1 cellular context compared by ENCODE assay signal in genomic region chr12:47819902-47820630, GRCh38.
TF ChIP-seq lines count a peak whose summit lies in the region.

TSS of gene HDAC7 (minus strand) at chr12:47819903. CDS start at chr12:47819785, 118 bp downstream.

TF ChIP-seq in HepG2, 621 proteins besides CTCF, POLR2A, EP300 and RAD21 (continued from another document and continues in another):
- TF ChIP-seq ZNF589 (CRISPR knock-in tag; conservative IDR thresholded peaks at IDR 0.05): 0 out of 2 replicates have a peak, but pooled peaks have one; percentile 38
- TF ChIP-seq ZFP1 (CRISPR knock-in tag; IDR thresholded peaks at IDR 0.05): no peak
- TF ChIP-seq HNRNPLL (IDR thresholded peaks at IDR 0.05; ENCODE audit: low read depth, low read length, poor library complexity, severe bottlenecking): no peak
- TF ChIP-seq FOXA3 (CRISPR knock-in tag; IDR thresholded peaks at IDR 0.05): peak; percentile 52
- no peak for TF ChIP-seq MXD4 (CRISPR knock-in tag; IDR thresholded peaks at IDR 0.05)
- no peak for TF ChIP-seq WIZ (CRISPR knock-in tag; IDR thresholded peaks at IDR 0.05)
- TF ChIP-seq POLR2AphosphoS5 (IDR thresholded peaks at IDR 0.05; ENCODE audit: low read depth, low read length): no peak
- no peak; the same call in 1 of the 2 replicates for TF ChIP-seq ZNF614 (CRISPR knock-in tag; IDR thresholded peaks at IDR 0.05; ENCODE audit: borderline replicate concordance)
- TF ChIP-seq ZNF782 (CRISPR knock-in tag; IDR thresholded peaks at IDR 0.05; ENCODE audit: borderline replicate concordance): no peak
- no peak for TF ChIP-seq ZNF75D (CRISPR knock-in tag; IDR thresholded peaks at IDR 0.05; ENCODE audit: borderline replicate concordance)
- TF ChIP-seq ZNF605 (CRISPR knock-in tag; IDR thresholded peaks at IDR 0.05): no peak
- no peak for TF ChIP-seq PHF5A (CRISPR knock-in tag; IDR thresholded peaks at IDR 0.05; ENCODE audit: low read depth, unreplicated experiment)
- TF ChIP-seq ZNF572 (CRISPR knock-in tag; IDR thresholded peaks at IDR 0.05): no peak
- no peak for TF ChIP-seq YY1 (IDR thresholded peaks at IDR 0.05; ENCODE audit: insufficient read depth, insufficient replicate concordance, low read depth, low read length)
- no peak for TF ChIP-seq NR0B2 (CRISPR knock-in tag; IDR thresholded peaks at IDR 0.05)
- no peak for TF ChIP-seq RFX5 (IDR thresholded peaks at IDR 0.05; ENCODE audit: low read depth, low read length)
- no peak for TF ChIP-seq ZNF446 (CRISPR knock-in tag; IDR thresholded peaks at IDR 0.05)
- TF ChIP-seq ZMAT3 (CRISPR knock-in tag; conservative IDR thresholded peaks at IDR 0.05): no peak
- no peak for TF ChIP-seq MLX (CRISPR knock-in tag; IDR thresholded peaks at IDR 0.05)
- no peak for TF ChIP-seq ZNF780A (CRISPR knock-in tag; IDR thresholded peaks at IDR 0.05)
- TF ChIP-seq ZNF670 (CRISPR knock-in tag; IDR thresholded peaks at IDR 0.05; ENCODE audit: borderline replicate concordance): no peak
- no peak for TF ChIP-seq ZNF513 (CRISPR knock-in tag; conservative IDR thresholded peaks at IDR 0.05)
- no peak for TF ChIP-seq HMGXB3 (CRISPR knock-in tag; IDR thresholded peaks at IDR 0.05; ENCODE audit: borderline replicate concordance)
- TF ChIP-seq RNF2 (conservative IDR thresholded peaks at IDR 0.05; ENCODE audit: low read depth): 0 out of 2 replicates have a peak, but pooled peaks have one; percentile 46
- no peak for TF ChIP-seq TGIF2 (CRISPR knock-in tag; IDR thresholded peaks at IDR 0.05)
- no peak for TF ChIP-seq ZNF883 (CRISPR knock-in tag; IDR thresholded peaks at IDR 0.05; ENCODE audit: not compliant biosample characterization)
- no peak for TF ChIP-seq REST (IDR thresholded peaks at IDR 0.05; ENCODE audit: borderline replicate concordance in 1 of 2, low read depth in 1 of 2, low read length in 2 of 2)
- no peak for TF ChIP-seq GZF1 (CRISPR knock-in tag; IDR thresholded peaks at IDR 0.05)
- no peak for TF ChIP-seq MLXIP (CRISPR knock-in tag; IDR thresholded peaks at IDR 0.05; ENCODE audit: borderline replicate concordance)
- no peak for TF ChIP-seq RXRA (CRISPR knock-in tag; IDR thresholded peaks at IDR 0.05)
- TF ChIP-seq SETDB1 (CRISPR knock-in tag; IDR thresholded peaks at IDR 0.05; ENCODE audit: borderline replicate concordance): no peak
- 0 out of 2 replicates have a peak, but pooled peaks have one; percentile 55 for TF ChIP-seq MYPOP (CRISPR knock-in tag; IDR thresholded peaks at IDR 0.05)
- TF ChIP-seq SP5 (CRISPR knock-in tag; IDR thresholded peaks at IDR 0.05; ENCODE audit: borderline replicate concordance, low read depth): no peak
- no peak for TF ChIP-seq ZNF724P (CRISPR knock-in tag; IDR thresholded peaks at IDR 0.05; ENCODE audit: borderline replicate concordance)
- TF ChIP-seq HNRNPUL1 (IDR thresholded peaks at IDR 0.05; ENCODE audit: low read depth, low read length): no peak
- TF ChIP-seq LRRFIP1 (CRISPR knock-in tag; conservative IDR thresholded peaks at IDR 0.05): no peak
